Comparison of ENCODE assay signal across 8 cellular contexts in the genomic region with DNA sequence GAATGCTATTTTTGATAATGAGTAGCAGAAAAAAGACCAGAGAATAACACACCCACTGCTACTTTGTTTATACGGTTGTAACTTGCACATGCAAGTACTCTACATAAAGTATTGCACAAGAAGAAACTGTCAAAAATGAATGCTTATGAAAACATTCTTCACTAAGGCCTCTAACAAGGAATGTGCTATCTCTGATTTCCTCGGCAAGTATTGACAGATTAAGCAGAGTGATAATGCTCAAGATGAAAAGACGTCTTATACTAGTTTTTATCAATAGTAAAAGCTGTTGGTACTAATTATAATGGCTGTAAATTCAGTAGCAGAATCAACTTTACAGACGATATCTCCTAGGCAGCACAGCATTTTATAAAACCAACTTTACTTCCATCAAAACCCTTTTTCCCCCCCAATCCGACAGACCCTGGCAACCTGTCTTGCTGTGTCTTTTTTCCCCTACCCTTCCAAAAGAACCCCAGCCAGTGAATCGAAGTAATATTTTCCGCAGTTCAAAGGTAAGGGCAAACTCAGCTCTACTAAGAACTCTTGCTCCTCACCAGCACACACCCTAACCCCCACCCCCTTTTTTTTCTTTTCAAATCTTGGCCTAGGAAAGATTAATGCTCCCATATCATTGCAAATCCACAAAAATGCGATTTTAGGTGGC. TPM values are rescaled to one million over a fixed set of nuclear protein-coding genes. Genes with fewer than 3 reads are reported as not detected.
DNase-seq lines count a peak whose midpoint lies in the region; ATAC-seq, FAIRE-seq and TF ChIP-seq lines count a peak whose summit lies in the region.

No MANE protein-coding gene starts in this region.

- H3K27ac ChIP-seq in HL-60 (replicated peaks) = peak overlapping the region; percentile 85
- H3K27ac ChIP-seq in hepatocyte = peak overlapping the region; percentile 93
- H3K27ac ChIP-seq in small intestine (ENCODE audit: low read depth in 1 of 2, low read length in 1 of 2) = peak overlapping the region; percentile 96

- no peak for ATAC-seq in activated T-cell treated with anti-CD3 and anti-CD28 coated beads, Interleukin-2, amount 50 U/mL, for 72 hours (replicated peaks in 1 of 2)
- no peak for ATAC-seq in HG03342 (IDR thresholded peaks at IDR 0.05; ENCODE audit: unreplicated experiment)

- H3K9me3 Mint-ChIP-seq in activated T-cell treated with anti-CD3 and anti-CD28 coated beads, Interleukin-2, amount 50 U/mL, for 72 hours = no peaks in the 10 kb centered on the region

- H3K4me3 ChIP-seq in BE2C (ENCODE audit: low read depth, low read length) (peak overlapping the region; percentile 73), HL-60 (replicated peaks; ENCODE audit: insufficient read depth, low read length) (peak overlapping the region; percentile 93), hepatocyte (peak overlapping the region; percentile 63), small intestine (ENCODE audit: low read depth in 1 of 2, low read length in 2 of 2) (peak overlapping the region; percentile 66 to 89)

- H2AFZ ChIP-seq in hepatocyte = peak overlapping the region; percentile 53

- DNase-seq in BE2C (no peak), HL-60 (ENCODE audit: low read depth in 1 of 2, low spot score in 1 of 2) (peak; percentile 5 to 47), hepatocyte (ENCODE audit: low spot score) (no peak), small intestine (peak; percentile 33), posterior vena cava (ENCODE audit: low spot score) (no peak), NCI-H2029 treated with DMSO at 0.1 percent for 48 hours (lab: John Stamatoyannopoulos, UW) (no peak)
- no peak for DNase-seq in activated T-cell treated with anti-CD3 and anti-CD28 coated beads, Interleukin-2, amount 50 U/mL, for 72 hours

- peak overlapping the region; percentile 93 for H3K27ac Mint-ChIP-seq in activated T-cell treated with anti-CD3 and anti-CD28 coated beads, Interleukin-2, amount 50 U/mL, for 72 hours

- no peaks in the 10 kb centered on the region for H3K36me3 Mint-ChIP-seq in activated T-cell treated with anti-CD3 and anti-CD28 coated beads, Interleukin-2, amount 50 U/mL, for 72 hours (ENCODE audit: insufficient read depth in 2 of 2)

- no peaks in the 10 kb centered on the region for H3K4me1 ChIP-seq in BE2C
- peaks cover 23% of the 10 kb centered on the region for H3K4me1 ChIP-seq in hepatocyte (ENCODE audit: insufficient read depth)
- peaks cover 2 to 11% of the 10 kb centered on the region in 2 donors for H3K4me1 ChIP-seq in small intestine (ENCODE audit: control insufficient read depth in 2 of 2, insufficient read depth in 1 of 2, low read depth in 1 of 2, low read length in 1 of 2)

- peak overlapping the region; percentile 90 to 94 for H3K4me3 Mint-ChIP-seq in activated T-cell treated with anti-CD3 and anti-CD28 coated beads, Interleukin-2, amount 50 U/mL, for 72 hours

- H3K9me3 ChIP-seq in BE2C = no peaks in the 10 kb centered on the region
- H3K9me3 ChIP-seq in hepatocyte (ENCODE audit: low read depth) = no peaks in the 10 kb centered on the region
- no peaks in the 10 kb centered on the region for H3K9me3 ChIP-seq in small intestine (ENCODE audit: control insufficient read depth, low read depth)

- no peak for FAIRE-seq in small intestine (lab: Jason Lieb, UNC)

- no peaks in the 10 kb centered on the region; the same call in 1 of the 2 replicates for H3K27me3 ChIP-seq in BE2C
- H3K27me3 ChIP-seq in HL-60 (ENCODE audit: insufficient read depth, poor library complexity, severe bottlenecking) = no peaks in the 10 kb centered on the region
- no peaks in the 10 kb centered on the region for H3K27me3 ChIP-seq in hepatocyte
- no peaks in the 10 kb centered on the region for H3K27me3 ChIP-seq in small intestine (ENCODE audit: control insufficient read depth in 2 of 2, insufficient read depth in 2 of 2, low read length in 2 of 2)

- H4K20me1 ChIP-seq in hepatocyte (ENCODE audit: insufficient read depth, poor library complexity, severe bottlenecking) = peaks cover 35% of the 10 kb centered on the region

- 2% methylated on average over 8 of the region's 8 CpGs for WGBS in hepatocyte (ENCODE audit: low lambda C conversion rate, missing lambda C conversion rate)
- 0 to 3% (median 0%) methylated on average over 8 of the region's 8 CpGs for WGBS in small intestine, 3 donors

- H3K79me2 ChIP-seq in hepatocyte = peaks cover 56% of the 10 kb centered on the region

- peaks cover 3% of the 10 kb centered on the region; the same call in 1 of the 2 replicates for H3K36me3 ChIP-seq in BE2C
- no peaks in the 10 kb centered on the region for H3K36me3 ChIP-seq in hepatocyte (replicated peaks; ENCODE audit: insufficient read depth, low read depth)
- no peaks in the 10 kb centered on the region for H3K36me3 ChIP-seq in small intestine (ENCODE audit: control insufficient read depth in 2 of 2, insufficient read depth in 2 of 2, low read length in 2 of 2)

- H3K27me3 Mint-ChIP-seq in activated T-cell treated with anti-CD3 and anti-CD28 coated beads, Interleukin-2, amount 50 U/mL, for 72 hours (ENCODE audit: low read depth) = no peaks in the 10 kb centered on the region

- H3K9me2 ChIP-seq in hepatocyte (replicated peaks; ENCODE audit: insufficient read depth) = no peaks in the 10 kb centered on the region

- H3K4me1 Mint-ChIP-seq in activated T-cell treated with anti-CD3 and anti-CD28 coated beads, Interleukin-2, amount 50 U/mL, for 72 hours (ENCODE audit: low read depth) = peaks cover 56% of the 10 kb centered on the region

- peak overlapping the region; percentile 77 for H3K4me2 ChIP-seq in hepatocyte

- TF ChIP-seq CTCF in BE2C (IDR thresholded peaks at IDR 0.05; ENCODE audit: low read depth, low read length) (no peak), HL-60 (IDR thresholded peaks at IDR 0.05; ENCODE audit: insufficient read depth, low read length) (no peak), hepatocyte (IDR thresholded peaks at IDR 0.05; ENCODE audit: poor library complexity) (no peak)

- intact Hi-C loops in posterior vena cava (cut with DNase I) = loop anchor here in 1 of 2 donors (1.0 kb wide), 1 partner anchor 10 kb away; no protein-coding TSS in a partner anchor

RNA-seq across cellular contexts. Expression of a gene that starts 1.5 kb away (rescaled TPM):
- polyA plus RNA-seq in BE2C (2012; ENCODE audit: insufficient read depth, insufficient read length, low read depth) = 14.1 TPM
- total RNA-seq in activated T-cell treated with anti-CD3 and anti-CD28 coated beads, Interleukin-2, amount 50 U/mL, for 72 hours = 10 to 100 TPM; 71.7 TPM
- total RNA-seq in hepatocyte (60.6 and 82.3 TPM in 2 replicates), posterior vena cava (10 to 100 TPM; 59.6 to 73.2 TPM)
- polyA plus RNA-seq in hepatocyte (15.7 and 19.0 TPM in 2 replicates), small intestine (10 to 100 TPM; 17.0 to 24.6 (median 18.1) TPM)

RNA-seq across cellular contexts. Expression of a gene that starts 52.3 kb away (rescaled TPM):
- 126 TPM for polyA plus RNA-seq in BE2C (2012; ENCODE audit: insufficient read depth, insufficient read length, low read depth)
- 100 to 1,000 TPM; 140 to 147 TPM for total RNA-seq in activated T-cell treated with anti-CD3 and anti-CD28 coated beads, Interleukin-2, amount 50 U/mL, for 72 hours
- total RNA-seq in hepatocyte = 193 and 233 TPM in 2 replicates
- 201 and 207 TPM in 2 replicates for polyA plus RNA-seq in hepatocyte
- polyA plus RNA-seq in small intestine = 100 to 1,000 TPM in 2 of 3 donors, 10 to 100 TPM in 1; 94.0 to 146 (median 102) TPM
- total RNA-seq in posterior vena cava = 10 to 100 TPM; 80.6 to 90.7 TPM

Comparison
In these comparisons a context has a peak if more than half of its experiments do, and no peak if none do; other contexts are left out.
1. DNase-seq: peak in HL-60 (2 of 2) and small intestine (single experiment); none in BE2C (single experiment), activated T-cell treated with anti-CD3 and anti-CD28 coated beads, Interleukin-2, amount 50 U/mL, for 72 hours (0 of 2), hepatocyte (single experiment), posterior vena cava (single experiment) and NCI-H2029 treated with DMSO at 0.1 percent for 48 hours (single experiment).
2. Peak in every context shown above with its lines, with median percentiles within 50 percentile points of each other: H3K4me3 ChIP-seq and H3K27ac ChIP-seq.